Comparison of ENCODE assay signal across 18 cellular contexts in genomic region chr4:1043162-1043561, GRCh38. TPM values are rescaled to one million over a fixed set of nuclear protein-coding genes. Genes with fewer than 3 reads are reported as not detected.
DNase-seq lines count a peak whose midpoint lies in the region; ATAC-seq, FAIRE-seq and TF ChIP-seq lines count a peak whose summit lies in the region.
"Had no signal": no experiment of that assay in that cellular context is flagged by ENCODE, and none has a peak within 500 bp of the region (broad histone marks: within the 10 kb centered on the region; RNA-seq: fewer than 3 reads in every experiment).

No MANE protein-coding gene starts in this region.

- H3K4me2 ChIP-seq in A549: peak overlapping the region; percentile 68
- H3K4me2 ChIP-seq: KMS-11 had no signal

- CTCF ChIA-PET in A549 (lab: Yijun Ruan, JAX): interaction anchor here (0.9 kb wide), 1 partner anchor 38 kb away, joined by 3 read pairs; no protein-coding TSS in a partner anchor

- no peak for TF ChIP-seq RAD21 in A549 (conservative IDR thresholded peaks at IDR 0.05 in 1 of 2, IDR thresholded peaks at IDR 0.05 in 1 of 2)

- H3K4me1 ChIP-seq in A549: peaks cover 60% of the 10 kb centered on the region
- H3K4me1 ChIP-seq in adipocyte (ENCODE audit: control insufficient read depth, insufficient read depth, low read length): peaks cover 68% of the 10 kb centered on the region
- peaks cover 50% of the 10 kb centered on the region for H3K4me1 ChIP-seq in mesodermal cell (ENCODE audit: control insufficient read depth, insufficient read depth, low read length, poor library complexity, severe bottlenecking)
- peaks cover 0 to 93% (median 48%) of the 10 kb centered on the region in 4 donors for H3K4me1 ChIP-seq in tibial nerve

- peak overlapping the region; percentile 82 to 99 for H3K27ac ChIP-seq in A549
- peak overlapping the region; percentile 95 for H3K27ac ChIP-seq in mesodermal cell (ENCODE audit: low read depth, low read length, severe bottlenecking)
- H3K27ac ChIP-seq in tibial nerve: peak overlapping the region in 1 of 4 donors; percentile 82
- H3K27ac ChIP-seq: KMS-11 had no signal

- TF ChIP-seq CTCF in A549 (IDR thresholded peaks at IDR 0.05) (no peak), tibial nerve (IDR thresholded peaks at IDR 0.05) (no peak)

- no peaks in the 10 kb centered on the region for H3K9me3 ChIP-seq in A549
- H3K9me3 ChIP-seq in adipocyte (ENCODE audit: control insufficient read depth, low read length): no peaks in the 10 kb centered on the region
- no peaks in the 10 kb centered on the region for H3K9me3 ChIP-seq in mesodermal cell (ENCODE audit: control insufficient read depth, low read length)
- no peaks in the 10 kb centered on the region for H3K9me3 ChIP-seq in tibial nerve
- H3K9me3 ChIP-seq: SJCRH30, vagina had no signal

- POLR2A ChIA-PET in A549 (lab: Yijun Ruan, JAX): no interaction called here

- 44% methylated on average over 5 of the region's 7 CpGs for WGBS in A549 (ENCODE audit: missing lambda C conversion rate)
- 48 to 76% methylated on average over 4 to 7 of the region's 7 CpGs for WGBS in mesodermal cell (ENCODE audit: insufficient coverage in 2 of 2), 2 experiments
- 39 to 55% methylated on average over 7 of the region's 7 CpGs for WGBS in tibial nerve, 2 donors

- H3K4me3 ChIP-seq in A549 (no peak overlapping the region), H7 (ENCODE audit: insufficient read depth, low read depth, low read length) (no peak overlapping the region), adipocyte (ENCODE audit: low read length) (no peak overlapping the region), mesodermal cell (ENCODE audit: extremely low read depth, insufficient read depth, low read length, poor library complexity, severe bottlenecking) (no peak overlapping the region), tibial nerve (no peak overlapping the region)

- no peak for TF ChIP-seq POLR2A in A549 (IDR thresholded peaks at IDR 0.05; ENCODE audit: low read length)
- TF ChIP-seq POLR2A in tibial nerve (IDR thresholded peaks at IDR 0.05): no peak

- peak overlapping the region; percentile 70 for H3K9ac ChIP-seq in adipocyte (ENCODE audit: low read length)
- H3K9ac ChIP-seq: KMS-11 had no signal

- no peak for TF ChIP-seq EP300 in A549 (IDR thresholded peaks at IDR 0.05)
- TF ChIP-seq EP300 in tibial nerve (IDR thresholded peaks at IDR 0.05): no peak

- H3K27me3 ChIP-seq in H7 (ENCODE audit: control insufficient read depth, insufficient read depth, low read length) (peaks cover 2% of the 10 kb centered on the region; the same call in 1 of the 2 replicates), adipocyte (replicated peaks; ENCODE audit: control insufficient read depth, insufficient read depth, low read length) (no peaks in the 10 kb centered on the region), tibial nerve (no peaks in the 10 kb centered on the region)
- H3K27me3 ChIP-seq: SJCRH30, vagina had no signal

- ATAC-seq in A549: no peak; a peak in 1 of 6 replicates
- ATAC-seq in GM18858 (IDR thresholded peaks at IDR 0.05; ENCODE audit: unreplicated experiment): no peak

- DNase-seq in A549 (ENCODE audit: low read depth in 1 of 2, low spot score in 1 of 2) (no peak), H7 (peak; percentile 43), adipocyte (ENCODE audit: low read depth) (no peak), tibial nerve (ENCODE audit: low spot score in 2 of 2) (no peak), NCI-H82 treated with DMSO at 0.1 percent for 48 hours (lab: John Stamatoyannopoulos, UW; ENCODE audit: unreplicated experiment) (no peak)
- no peak for DNase-seq in effector CD8-positive, alpha-beta T cell (lab: John Stamatoyannopoulos, UW)
- DNase-seq: activated CD4-positive, alpha-beta T cell treated with anti-CD3 and anti-CD28 coated beads, Interleukin-2, amount 10 ng/mL, durations not matched to agents 7 days and 5 days; activated T-cell treated with anti-CD3 and anti-CD28 coated beads, Interleukin-2, amount 50 U/mL, for 1 hour; cerebellar nuclear complex; NCI-H1105 treated with DMSO at 0.1 percent for 48 hours; NCI-H345 had no signal

- FAIRE-seq in A549 (lab: Jason Lieb, UNC): no peak
- FAIRE-seq: D721Med, endometrium had no signal

- H3K36me3 ChIP-seq in H7 (replicated peaks; ENCODE audit: control insufficient read depth, insufficient read depth, low read length) (no peaks in the 10 kb centered on the region), adipocyte (ENCODE audit: control insufficient read depth, insufficient read depth, low read length, severe bottlenecking) (no peaks in the 10 kb centered on the region), mesodermal cell (ENCODE audit: control insufficient read depth, insufficient read depth, low read length) (no peaks in the 10 kb centered on the region), tibial nerve (no peaks in the 10 kb centered on the region)
- H3K36me3 ChIP-seq: SJCRH30, vagina had no signal

TF ChIP-seq in A549, 52 proteins besides CTCF, POLR2A, EP300 and RAD21:
- TF ChIP-seq KDM1A (IDR thresholded peaks at IDR 0.05; ENCODE audit: low read depth) (peak; percentile 92), EHF (CRISPR knock-in tag; IDR thresholded peaks at IDR 0.05) (no peak)

RNA-seq across cellular contexts. Expression of gene FGFRL1, which starts 31.7 kb away (rescaled TPM):
- polyA plus RNA-seq in A549 (2011; rRNA removed) (4.7 and 8.3 TPM in 2 replicates), A549 (2017; fragmentation: RNase III; extraction: RNeasy Plus Mini Kit Qiagen cat#74134 plus additional on column Dnase treatment) (11.2 to 11.4 TPM (median 11.2 TPM) in 3 replicates)
- 26.5 and 32.6 TPM in 2 replicates for polyA plus RNA-seq in A549 (2012; cell fraction: cytosol; rRNA removed)
- polyA plus RNA-seq in A549 (2012; cell fraction: nucleus; rRNA removed): 32.5 and 64.4 TPM in 2 replicates
- polyA minus RNA-seq in A549 (2011; rRNA and poly(A)+ RNA removed): 40.2 and 49.5 TPM in 2 replicates
- total RNA-seq in H7 (2014; rRNA removed; shearing (Covaris generic)): 23.3 and 39.1 TPM in 2 replicates
- 33.4 TPM for polyA plus RNA-seq in mesodermal cell (2013, experiment 1 of 2)
- polyA plus RNA-seq in mesodermal cell (2013, experiment 2 of 2): 29.9 TPM
- total RNA-seq in tibial nerve: 10 to 100 TPM; 18.1 to 39.6 (median 26.4) TPM

RNA-seq across cellular contexts. Expression of gene SLC26A1, which starts 50.0 kb away (rescaled TPM):
- polyA plus RNA-seq in A549 (2011; rRNA removed): 0.09 and 0.23 TPM in 2 replicates
- polyA plus RNA-seq in A549 (2012; cell fraction: cytosol; rRNA removed): 0.30 and 0.45 TPM in 2 replicates
- 1.3 and 1.7 TPM in 2 replicates for polyA plus RNA-seq in A549 (2012; cell fraction: nucleus; rRNA removed)
- 0.30 to 0.61 TPM (median 0.50 TPM) in 3 replicates for polyA plus RNA-seq in A549 (2017; fragmentation: RNase III; extraction: RNeasy Plus Mini Kit Qiagen cat#74134 plus additional on column Dnase treatment)
- 0.62 and 0.83 TPM in 2 replicates for polyA minus RNA-seq in A549 (2011; rRNA and poly(A)+ RNA removed)
- 0.03 and 0.30 TPM in 2 replicates for total RNA-seq in H7 (2014; rRNA removed; shearing (Covaris generic))
- not detected for polyA plus RNA-seq in mesodermal cell (2013, experiment 1 of 2)
- polyA plus RNA-seq in mesodermal cell (2013, experiment 2 of 2): not detected
- total RNA-seq in tibial nerve: under 1 TPM in 3 of 4 donors, not detected in 1; 0.20 to 0.30 (median 0.21) TPM
- total RNA-seq: SJCRH30 had no signal

RNA-seq across cellular contexts. Expression of gene IDUA, which starts 56.3 kb away (rescaled TPM):
- 3.1 and 4.2 TPM in 2 replicates for polyA plus RNA-seq in A549 (2011; rRNA removed)
- polyA plus RNA-seq in A549 (2012; cell fraction: cytosol; rRNA removed): 3.0 and 4.1 TPM in 2 replicates
- polyA plus RNA-seq in A549 (2012; cell fraction: nucleus; rRNA removed): 65.6 and 96.4 TPM in 2 replicates
- polyA plus RNA-seq in A549 (2017; fragmentation: RNase III; extraction: RNeasy Plus Mini Kit Qiagen cat#74134 plus additional on column Dnase treatment): 13.9 to 19.4 TPM (median 19.2 TPM) in 3 replicates
- 3.0 and 4.0 TPM in 2 replicates for polyA minus RNA-seq in A549 (2011; rRNA and poly(A)+ RNA removed)
- total RNA-seq in H7 (2014; rRNA removed; shearing (Covaris generic)): 4.6 TPM in 2 replicates
- 2.2 TPM for polyA plus RNA-seq in mesodermal cell (2013, experiment 1 of 2)
- 2.7 TPM for polyA plus RNA-seq in mesodermal cell (2013, experiment 2 of 2)
- 10 to 100 TPM; 23.9 to 79.4 (median 52.9) TPM for total RNA-seq in tibial nerve
